In genomic region chr1:16158993-16159831, GRCh38 we compare ENCODE assay signal across 13 cellular contexts. TPM values are rescaled to one million over a fixed set of nuclear protein-coding genes. Genes with fewer than 3 reads are reported as not detected.
DNase-seq lines count a peak whose midpoint lies in the region; TF ChIP-seq lines count a peak whose summit lies in the region.
"Had no signal": no experiment of that assay in that cellular context is flagged by ENCODE, and none has a peak within 500 bp of the region (broad histone marks: within the 10 kb centered on the region; RNA-seq: fewer than 3 reads in every experiment).

No MANE protein-coding gene starts in this region.

- TF ChIP-seq POLR2A in stomach (IDR thresholded peaks at IDR 0.05): no peak

- intact Hi-C loops in stomach (cut with DNase I; ENCODE audit: low total_unique reads): no loop called here
- intact Hi-C loops in cardiac septum (cut with DNase I): no loop called here

- H3K9me3 ChIP-seq in stomach: no peaks in the 10 kb centered on the region
- H3K9me3 ChIP-seq: HAP-1 had no signal

- WGBS in stomach, 5 donors: 71 to 83% (median 78%) methylated on average over 16 of the region's 16 CpGs

- DNase-seq in HK-2 (ENCODE audit: unreplicated experiment) (peak; percentile 55), SW480 (ENCODE audit: low spot score) (peak; percentile 98), kidney tubule cell (ENCODE audit: low spot score) (peak; percentile 90), stomach (no peak), cardiac septum (ENCODE audit: low spot score) (no peak), NOMO-1 treated with DMSO at 0.1 percent for 48 hours (lab: John Stamatoyannopoulos, UW; ENCODE audit: unreplicated experiment) (no peak)
- DNase-seq in activated CD4-positive, alpha-beta T cell treated with anti-CD3 and anti-CD28 coated beads for 4 hours: no peak
- DNase-seq: activated CD4-positive, alpha-beta memory T cell treated with anti-CD3 and anti-CD28 coated beads, Interleukin-2, amount 10 ng/mL, durations not matched to agents 7 days and 5 days; activated effector memory CD4-positive, alpha-beta T cell treated with anti-CD3 and anti-CD28 coated beads, Interleukin-2, amount 50 U/mL, for 16 hours; brain microvascular endothelial cell; NCI-H1105; T-helper 2 cell had no signal

- no peak for TF ChIP-seq EP300 in stomach (IDR thresholded peaks at IDR 0.05)

- no peaks in the 10 kb centered on the region for H3K27me3 ChIP-seq in stomach
- H3K27me3 ChIP-seq: brain microvascular endothelial cell had no signal

- H3K36me3 ChIP-seq in stomach: no peaks in the 10 kb centered on the region
- H3K36me3 ChIP-seq: brain microvascular endothelial cell, HAP-1 had no signal

- H3K4me3 ChIP-seq in stomach: no peak overlapping the region
- H3K4me3 ChIP-seq: HAP-1 had no signal

- no peak for TF ChIP-seq CTCF in stomach (IDR thresholded peaks at IDR 0.05)

- peak overlapping the region in 3 of 5 donors; percentile 67 to 73 (median 73) for H3K27ac ChIP-seq in stomach
- H3K27ac ChIP-seq: brain microvascular endothelial cell had no signal

- peaks cover 20 to 52% (median 37%) of the 10 kb centered on the region in 4 donors for H3K4me1 ChIP-seq in stomach

RNA-seq across cellular contexts. Expression of gene EPHA2, which starts 3.3 kb away (rescaled TPM):
- 100 to 1,000 TPM in 1 of 5 donors, 10 to 100 TPM in 3, 1 to 10 TPM in 1; 6.7 to 200 (median 42.7) TPM for total RNA-seq in stomach
- polyA plus RNA-seq in stomach: 10 to 100 TPM in 2 of 3 donors, 1 to 10 TPM in 1; 4.6 to 30.4 (median 11.0) TPM
- 26.1 TPM for total RNA-seq in cardiac septum
- total RNA-seq: activated CD4-positive, alpha-beta memory T cell treated with anti-CD3 and anti-CD28 coated beads, Interleukin-2, amount 10 ng/mL, durations not matched to agents 7 days and 5 days had no signal

RNA-seq across cellular contexts. Expression of gene ARHGEF19, which starts 53.2 kb away (rescaled TPM):
- total RNA-seq in stomach (10 to 100 TPM in 2 of 5 donors, 1 to 10 TPM in 3; 3.5 to 17.4 (median 8.1) TPM), cardiac septum (1.3 TPM)
- 10 to 100 TPM in 1 of 3 donors, 1 to 10 TPM in 2; 9.5 to 20.1 (median 9.5) TPM for polyA plus RNA-seq in stomach

Comparison
In these comparisons a context has a peak if more than half of its experiments do, and no peak if none do; other contexts are left out.
1. DNase-seq: peak in HK-2 (single experiment), SW480 (single experiment) and kidney tubule cell (single experiment); none in stomach (single experiment), cardiac septum (single experiment), NOMO-1 treated with DMSO at 0.1 percent for 48 hours (single experiment) and activated CD4-positive, alpha-beta T cell treated with anti-CD3 and anti-CD28 coated beads for 4 hours (0 of 2).